In the genomic region with DNA sequence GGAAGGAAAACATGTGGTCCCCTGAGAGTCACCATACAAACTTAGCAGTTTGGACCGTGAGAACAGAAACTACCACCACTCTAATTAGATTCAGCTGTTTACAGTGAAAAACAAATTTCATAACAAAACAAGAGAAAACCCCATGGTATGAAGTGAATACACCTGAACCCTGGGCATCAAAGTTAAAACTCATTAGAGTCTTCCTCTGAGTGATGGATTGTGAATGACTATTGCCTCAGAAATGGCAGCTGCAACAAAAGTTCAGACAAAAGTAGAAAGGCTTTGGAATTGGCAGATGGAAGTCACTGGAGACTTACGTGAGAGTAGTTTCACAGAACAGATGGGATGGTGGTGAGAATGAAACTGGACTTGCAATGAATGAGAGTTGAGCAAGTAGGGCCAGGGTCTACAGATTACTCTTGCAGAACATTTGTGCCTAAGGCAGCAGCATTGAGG, we compare ENCODE assay signal across 18 cellular contexts.
DNase-seq lines count a peak whose midpoint lies in the region; ATAC-seq and TF ChIP-seq lines count a peak whose summit lies in the region.
"Had no signal": no experiment of that assay in that cellular context is flagged by ENCODE, and none has a peak within 500 bp of the region (broad histone marks: within the 10 kb centered on the region; RNA-seq: fewer than 3 reads in every experiment).

No MANE protein-coding gene starts in this region.

- H3K9ac ChIP-seq in BLaER1: no peak overlapping the region

- H3K4me2 ChIP-seq in BLaER1: peak overlapping the region; percentile 39

- H3K27ac ChIP-seq in BLaER1 (no peak overlapping the region), lower lobe of right lung (no peak overlapping the region)
- H3K27ac ChIP-seq: epithelial cell of prostate, heart left ventricle, HL-60, Peyer's patch, psoas muscle had no signal

- H3K9me3 ChIP-seq in BLaER1 (peaks cover 28% of the 10 kb centered on the region), lower lobe of right lung (no peaks in the 10 kb centered on the region)
- H3K9me3 ChIP-seq: Peyer's patch, psoas muscle had no signal

- H3K27me3 ChIP-seq in BLaER1 (no peaks in the 10 kb centered on the region), lower lobe of right lung (ENCODE audit: low read depth) (no peaks in the 10 kb centered on the region)
- H3K27me3 ChIP-seq: heart left ventricle, Peyer's patch, tibial nerve had no signal

- no peaks in the 10 kb centered on the region for H4K20me1 ChIP-seq in BLaER1

- DNase-seq in GM12865 (ENCODE audit: low read depth) (peak; percentile 83), GM20000 (ENCODE audit: low spot score) (peak; percentile 20), NCI-H1105 treated with DMSO at 0.1 percent for 48 hours (lab: John Stamatoyannopoulos, UW) (no peak), posterior cingulate gyrus (no peak), lower lobe of right lung (no peak)
- DNase-seq: AML-193, amniotic stem cell, heart left ventricle, NCI-H146, NCI-H510A treated with DMSO at 0.1 percent for 48 hours, Peyer's patch, psoas muscle had no signal

- ATAC-seq in HG03460 (IDR thresholded peaks at IDR 0.05; ENCODE audit: unreplicated experiment) (peak; percentile 59), lower lobe of right lung (no peak), HG03045 (IDR thresholded peaks at IDR 0.05; ENCODE audit: unreplicated experiment) (no peak)

- intact Hi-C loops in posterior cingulate gyrus (cut with DNase I): loop anchor here (10.0 kb wide), 1 partner anchor 111 kb away; a partner anchor contains a TSS
- intact Hi-C loops in lower lobe of right lung (cut with DNase I): no loop called here

- TF ChIP-seq CTCF in GM12865 (IDR thresholded peaks at IDR 0.05; ENCODE audit: insufficient read depth, low read depth, low read length, missing control alignments): no peak
- TF ChIP-seq CTCF in GM20000 (IDR thresholded peaks at IDR 0.05; ENCODE audit: extremely low read depth, missing control alignments): no peak
- TF ChIP-seq CTCF in lower lobe of right lung (IDR thresholded peaks at IDR 0.05): no peak

- peaks cover 26% of the 10 kb centered on the region for H3K4me1 ChIP-seq in BLaER1
- no peaks in the 10 kb centered on the region for H3K4me1 ChIP-seq in lower lobe of right lung

- no peak overlapping the region for H3K4me3 ChIP-seq in BLaER1
- H3K4me3 ChIP-seq in GM12865 (ENCODE audit: low read depth, low read length): no peak overlapping the region
- no peak overlapping the region for H3K4me3 ChIP-seq in lower lobe of right lung
- H3K4me3 ChIP-seq: heart left ventricle, Peyer's patch, psoas muscle, tibial nerve had no signal

- H3K36me3 ChIP-seq in BLaER1 (peaks cover 72% of the 10 kb centered on the region), lower lobe of right lung (peaks cover 42% of the 10 kb centered on the region)

Comparison
In these comparisons a context has a peak if more than half of its experiments do, and no peak if none do; other contexts are left out.
1. DNase-seq: peak in GM12865 (single experiment) and GM20000 (single experiment); none in NCI-H1105 treated with DMSO at 0.1 percent for 48 hours (single experiment), posterior cingulate gyrus (0 of 10) and lower lobe of right lung (single experiment).